ENCODE assay signal across 14 cellular contexts in the genomic region with DNA sequence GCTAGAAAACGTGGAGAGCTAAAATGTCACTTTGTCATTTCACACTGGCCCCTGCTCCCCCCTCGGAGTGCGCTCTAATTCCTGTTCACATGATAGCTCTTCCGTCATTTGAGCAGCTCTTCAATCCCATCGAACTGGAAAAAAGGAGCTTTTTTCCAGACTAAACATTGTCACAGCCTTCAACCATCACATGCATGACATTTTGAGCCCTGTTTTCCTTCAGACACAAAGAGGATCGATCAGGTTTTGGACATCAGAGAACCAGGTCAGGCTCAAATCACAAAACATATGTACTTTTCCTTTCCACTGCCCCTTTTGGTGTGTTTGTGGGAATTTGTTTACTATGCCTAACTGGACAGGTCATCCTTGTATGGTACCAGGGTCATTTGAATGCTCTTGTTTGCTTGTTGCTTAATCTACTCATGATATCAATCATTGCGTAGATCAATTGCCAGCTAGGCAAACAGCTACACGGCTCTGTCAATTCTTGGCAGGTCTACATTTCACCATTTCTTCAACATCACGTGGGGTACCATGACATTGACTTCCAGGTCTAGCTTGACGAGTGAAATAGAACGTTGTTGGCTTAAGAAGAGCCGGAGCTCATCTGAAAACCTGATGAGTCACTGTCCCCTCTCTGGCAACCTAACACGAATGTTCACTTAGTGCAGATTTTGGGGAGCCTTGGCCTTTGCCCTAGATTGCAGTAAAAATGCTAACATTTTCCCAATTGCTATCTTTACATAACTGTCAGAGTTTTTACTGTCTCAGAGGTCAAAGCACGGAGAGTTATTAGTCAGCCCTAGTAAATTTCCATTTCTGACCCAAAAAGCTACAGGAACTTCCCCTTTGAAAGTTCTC.
DNase-seq lines count a peak whose midpoint lies in the region; ATAC-seq lines count a peak whose summit lies in the region.
"Had no signal": no experiment of that assay in that cellular context is flagged by ENCODE, and none has a peak within 500 bp of the region (broad histone marks: within the 10 kb centered on the region; RNA-seq: fewer than 3 reads in every experiment).

No MANE protein-coding gene starts in this region.

- ATAC-seq in Right ventricle myocardium superior (ENCODE audit: poor library complexity) (peak; percentile 45), Right ventricle myocardium inferior (no peak), left lobe of liver (peak; percentile 81), GM18519 (IDR thresholded peaks at IDR 0.05; ENCODE audit: low FRiP score, unreplicated experiment) (no peak)
- ATAC-seq: HCT116 had no signal

- intact Hi-C loops in Right ventricle myocardium superior (cut with DNase I): no loop called here
- intact Hi-C loops in Right ventricle myocardium inferior (cut with DNase I): no loop called here

- no peak for DNase-seq in Right ventricle myocardium superior
- DNase-seq in Right ventricle myocardium inferior (ENCODE audit: missing footprints): no peak
- DNase-seq in MV-4-11 (lab: John Stamatoyannopoulos, UW): peak; percentile 83
- peak; percentile 87 for DNase-seq in left lobe of liver (ENCODE audit: low spot score)
- no peak for DNase-seq in cerebellum (ENCODE audit: low spot score)
- no peak for DNase-seq in HT-29 (ENCODE audit: low spot score)
- DNase-seq in substantia nigra (lab: John Stamatoyannopoulos, UW): no peak
- DNase-seq: activated naive CD4-positive, alpha-beta T cell treated with anti-CD3 and anti-CD28 coated beads, Interleukin-2, amount 10 ng/mL, durations not matched to agents 7 days and 5 days; effector memory CD4-positive, alpha-beta T cell; NCI-H524 treated with DMSO at 0.1 percent for 48 hours had no signal

- no peak overlapping the region for H3K27ac ChIP-seq in substantia nigra (ENCODE audit: low read depth, low read length, poor library complexity, severe bottlenecking)
- H3K27ac ChIP-seq: BLaER1, VCaP had no signal

Comparison
In these comparisons a context has a peak if more than half of its experiments do, and no peak if none do; other contexts are left out.
1. ATAC-seq: peak in Right ventricle myocardium superior (single experiment) and left lobe of liver (single experiment); none in Right ventricle myocardium inferior (single experiment) and GM18519 (single experiment).
2. DNase-seq: peak in MV-4-11 (single experiment) and left lobe of liver (single experiment); none in Right ventricle myocardium superior (single experiment), Right ventricle myocardium inferior (single experiment), cerebellum (single experiment), HT-29 (single experiment) and substantia nigra (0 of 49).